ENCODE assay signal across 23 cellular contexts in the genomic region with DNA sequence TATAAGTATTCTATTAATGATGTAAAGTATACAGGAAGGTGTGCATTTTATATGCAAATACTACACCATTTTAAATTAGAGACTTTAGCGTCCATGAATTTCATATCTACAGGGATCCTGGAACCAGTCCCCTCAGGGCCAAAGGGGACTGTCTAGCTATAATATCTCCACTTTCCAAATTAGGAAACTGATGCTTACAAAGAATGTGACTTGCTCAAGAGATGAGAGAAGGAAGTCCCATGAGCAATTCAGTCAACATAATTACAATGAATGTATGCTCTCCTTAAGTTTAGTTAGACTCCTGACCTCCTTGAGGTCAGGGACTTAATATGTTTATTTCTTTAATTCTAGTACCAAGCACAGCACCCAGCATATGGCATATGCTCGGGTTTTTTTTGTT.
"Had no signal": no experiment of that assay in that cellular context is flagged by ENCODE, and none has a peak within 500 bp of the region (broad histone marks: within the 10 kb centered on the region; RNA-seq: fewer than 3 reads in every experiment).

No MANE protein-coding gene starts in this region.

- H3K4me3 ChIP-seq: breast epithelium, coronary artery, heart right ventricle, lower lobe of right lung, mucosa of descending colon, smooth muscle cell, transverse colon had no signal

- DNase-seq: activated CD4-positive, alpha-beta T cell treated with anti-CD3 and anti-CD28 coated beads for 36 hours; activated CD4-positive, alpha-beta T cell treated with anti-CD3 and anti-CD28 coated beads, Interleukin-2, amount 50 U/mL, for 4 hours; activated CD8-positive, alpha-beta memory T cell treated with anti-CD3 and anti-CD28 coated beads, Interleukin-2, amount 50 U/mL, for 48 hours; activated naive CD4-positive, alpha-beta T cell treated with Interleukin-2 at 50 U/mL for 16 hours; activated naive CD8-positive, alpha-beta T cell treated with anti-CD3 and anti-CD28 coated beads for 36 hours; activated T-cell treated with anti-CD3 and anti-CD28 coated beads, Interleukin-2, amount 50 U/mL, for 4 hours; endodermal cell; heart right ventricle; left colon; lower lobe of right lung; mesendoderm; mucosa of descending colon; nephron progenitor cell; nucleus accumbens; stimulated activated CD4-positive, alpha-beta T cell treated with anti-CD3 and anti-CD28 coated beads, Interleukin-15, amount 100 ng/mL, for 24 hours; T-helper 9 cell; transverse colon had no signal

- H3K4me1 Mint-ChIP-seq: endodermal cell, nephron progenitor cell had no signal

- H3K27ac Mint-ChIP-seq: activated CD4-positive, alpha-beta T cell treated with anti-CD3 and anti-CD28 coated beads for 36 hours; activated naive CD8-positive, alpha-beta T cell treated with anti-CD3 and anti-CD28 coated beads for 36 hours; nephron progenitor cell; stimulated activated memory B cell treated with anti-CD40 and anti-IgM and Interleukin-4, amounts not matched to agents 10 μg/mL and 1 μg/mL and 100 μg/mL, for 72 hours; WTC11 had no signal

- H3K27me3 Mint-ChIP-seq: activated CD4-positive, alpha-beta T cell treated with anti-CD3 and anti-CD28 coated beads for 36 hours; activated naive CD8-positive, alpha-beta T cell treated with anti-CD3 and anti-CD28 coated beads for 36 hours; stimulated activated memory B cell treated with anti-CD40 and anti-IgM and Interleukin-4, amounts not matched to agents 10 μg/mL and 1 μg/mL and 100 μg/mL, for 72 hours had no signal

- H3K4me3 Mint-ChIP-seq: activated CD4-positive, alpha-beta T cell treated with anti-CD3 and anti-CD28 coated beads for 36 hours; activated naive CD8-positive, alpha-beta T cell treated with anti-CD3 and anti-CD28 coated beads for 36 hours; activated T-cell treated with anti-CD3 and anti-CD28 coated beads, Interleukin-2, amount 50 U/mL, for 4 hours; endodermal cell; nephron progenitor cell; stimulated activated memory B cell treated with anti-CD40 and anti-IgM and Interleukin-4, amounts not matched to agents 10 μg/mL and 1 μg/mL and 100 μg/mL, for 72 hours; WTC11 had no signal

- ATAC-seq: activated CD4-positive, alpha-beta T cell treated with anti-CD3 and anti-CD28 coated beads for 36 hours; activated T-cell treated with anti-CD3 and anti-CD28 coated beads, Interleukin-2, amount 50 U/mL, for 4 hours; left colon; lower lobe of right lung; mucosa of descending colon; sciatic nerve; stimulated activated memory B cell treated with anti-CD40 and anti-IgM and Interleukin-4, amounts not matched to agents 10 μg/mL and 1 μg/mL and 100 μg/mL, for 72 hours; WTC11 had no signal
